1 cellular context compared by ENCODE assay signal in genomic region chr10:32156031-32156495, GRCh38.
TF ChIP-seq lines count a peak whose summit lies in the region.

No MANE protein-coding gene starts in this region.

TF ChIP-seq in HepG2, 621 proteins besides CTCF, POLR2A, EP300 and RAD21 (continued from another document and continues in another):
- TF ChIP-seq ZFP91 (CRISPR knock-in tag; IDR thresholded peaks at IDR 0.05; ENCODE audit: borderline replicate concordance) (no peak), SRSF1 (optimal IDR thresholded peaks at IDR 0.05; ENCODE audit: low read depth, low read length) (no peak), THAP11 (CRISPR knock-in tag; IDR thresholded peaks at IDR 0.05) (no peak), ARID2 (CRISPR knock-in tag; IDR thresholded peaks at IDR 0.05; ENCODE audit: borderline replicate concordance) (no peak), ZNF547 (CRISPR knock-in tag; IDR thresholded peaks at IDR 0.05) (no peak), MED13 (CRISPR knock-in tag; IDR thresholded peaks at IDR 0.05) (no peak), ZNF609 (CRISPR knock-in tag; IDR thresholded peaks at IDR 0.05; ENCODE audit: borderline replicate concordance) (peak; percentile 72; the same call in 1 of the 2 replicates), HNF4A (CRISPR knock-in tag; IDR thresholded peaks at IDR 0.05) (peak; percentile 72), ZNF775 (CRISPR knock-in tag; IDR thresholded peaks at IDR 0.05; ENCODE audit: borderline replicate concordance) (peak; percentile 99), ZBTB46 (CRISPR knock-in tag; IDR thresholded peaks at IDR 0.05; ENCODE audit: borderline replicate concordance) (no peak), SOX13 (IDR thresholded peaks at IDR 0.05) (no peak), SOX13 (CRISPR knock-in tag; conservative IDR thresholded peaks at IDR 0.05 in 1 of 2, IDR thresholded peaks at IDR 0.05 in 1 of 2) (peak in 1 of 2 experiments; percentile 58; a peak in 2 of 4 replicates), ZNF101 (CRISPR knock-in tag; IDR thresholded peaks at IDR 0.05; ENCODE audit: borderline replicate concordance, low read depth) (no peak), ZMYM4 (CRISPR knock-in tag; IDR thresholded peaks at IDR 0.05) (peak; percentile 32; the same call in 1 of the 2 replicates), ZBTB40 (IDR thresholded peaks at IDR 0.05) (no peak), ZBTB40 (CRISPR knock-in tag; IDR thresholded peaks at IDR 0.05) (no peak), KMT2A (CRISPR knock-in tag; IDR thresholded peaks at IDR 0.05) (no peak), ONECUT2 (CRISPR knock-in tag; IDR thresholded peaks at IDR 0.05) (no peak), POLR2AphosphoS5 (IDR thresholded peaks at IDR 0.05; ENCODE audit: low read depth, low read length) (no peak), ZNF383 (CRISPR knock-in tag; IDR thresholded peaks at IDR 0.05; ENCODE audit: borderline replicate concordance) (0 out of 2 replicates have a peak, but pooled peaks have one; percentile 32), NPAS2 (CRISPR knock-in tag; IDR thresholded peaks at IDR 0.05; ENCODE audit: borderline replicate concordance) (no peak), TOPORS (CRISPR knock-in tag; IDR thresholded peaks at IDR 0.05) (no peak), SRSF9 (IDR thresholded peaks at IDR 0.05; ENCODE audit: borderline replicate concordance, insufficient read depth, low read depth, low read length, poor library complexity, severe bottlenecking) (no peak), FOXC1 (CRISPR knock-in tag; IDR thresholded peaks at IDR 0.05; ENCODE audit: borderline replicate concordance) (no peak), CCDC6 (CRISPR knock-in tag; IDR thresholded peaks at IDR 0.05) (no peak), ZMAT3 (CRISPR knock-in tag; conservative IDR thresholded peaks at IDR 0.05) (no peak), PBX2 (CRISPR knock-in tag; IDR thresholded peaks at IDR 0.05) (no peak), MAF1 (CRISPR knock-in tag; IDR thresholded peaks at IDR 0.05; ENCODE audit: borderline replicate concordance) (no peak), TRIM24 (CRISPR knock-in tag; IDR thresholded peaks at IDR 0.05) (no peak), IKZF1 (IDR thresholded peaks at IDR 0.05) (no peak), THRA (CRISPR knock-in tag; IDR thresholded peaks at IDR 0.05; ENCODE audit: borderline replicate concordance) (no peak), SMAD9 (CRISPR knock-in tag; IDR thresholded peaks at IDR 0.05) (no peak), ZMYM2 (CRISPR knock-in tag; IDR thresholded peaks at IDR 0.05) (peak; percentile 80), ZNF282 (IDR thresholded peaks at IDR 0.05; ENCODE audit: partially characterized antibody) (no peak), ZEB1 (IDR thresholded peaks at IDR 0.05; ENCODE audit: insufficient replicate concordance, low read depth) (peak; percentile 93), ZNF556 (CRISPR knock-in tag; IDR thresholded peaks at IDR 0.05; ENCODE audit: borderline replicate concordance) (no peak), DMTF1 (CRISPR knock-in tag; IDR thresholded peaks at IDR 0.05) (no peak), FOXJ3 (CRISPR knock-in tag; IDR thresholded peaks at IDR 0.05; ENCODE audit: borderline replicate concordance) (no peak; the same call in 1 of the 2 replicates), ZNF83 (CRISPR knock-in tag; IDR thresholded peaks at IDR 0.05; ENCODE audit: borderline replicate concordance) (no peak), NCOA2 (CRISPR knock-in tag; IDR thresholded peaks at IDR 0.05) (peak; percentile 63), TBX2 (CRISPR knock-in tag; IDR thresholded peaks at IDR 0.05; ENCODE audit: borderline replicate concordance) (peak; percentile 88), ZNF326 (CRISPR knock-in tag; IDR thresholded peaks at IDR 0.05; ENCODE audit: borderline replicate concordance) (no peak)
